ENCODE assay signal across 13 cellular contexts in genomic region chr4:89248879-89249281, GRCh38. TPM values are rescaled to one million over a fixed set of nuclear protein-coding genes. Genes with fewer than 3 reads are reported as not detected.
A peak's percentile ranks its signal among the peaks of the same experiment; 100 is the strongest.
DNase-seq lines count a peak whose midpoint lies in the region; ATAC-seq and TF ChIP-seq lines count a peak whose summit lies in the region.
"Had no signal": no experiment of that assay in that cellular context is flagged by ENCODE, and none has a peak within 500 bp of the region (broad histone marks: within the 10 kb centered on the region; RNA-seq: fewer than 3 reads in every experiment).

No MANE protein-coding gene starts in this region.

- TF ChIP-seq EP300 in Ishikawa (IDR thresholded peaks at IDR 0.05; ENCODE audit: borderline replicate concordance), result no peak

- DNase-seq in BE2C (peak; percentile 19), NCI-H2196 (lab: John Stamatoyannopoulos, UW; ENCODE audit: unreplicated experiment) (peak; percentile 22), breast epithelium (ENCODE audit: low spot score in 2 of 2) (peak in 1 of 2 donors; percentile 27)
- DNase-seq in activated CD8-positive, alpha-beta memory T cell treated with anti-CD3 and anti-CD28 coated beads for 24 hours, result no peak
- DNase-seq: central memory CD4-positive, alpha-beta T cell; DND-41; kidney glomerular epithelial cell; stimulated activated CD4-positive, alpha-beta T cell treated with anti-CD3 and anti-CD28 coated beads, Interleukin-4, amount 100 ng/mL, for 1 hour had no signal

- intact Hi-C loops in breast epithelium (cut with DNase I; ENCODE audit: low total_unique reads), result no loop called here

- H3K36me3 ChIP-seq in BE2C (no peaks in the 10 kb centered on the region), breast epithelium (no peaks in the 10 kb centered on the region)

- H3K9me3 ChIP-seq in BE2C (no peaks in the 10 kb centered on the region), breast epithelium (no peaks in the 10 kb centered on the region)

- H3K4me3 ChIP-seq in BE2C (ENCODE audit: low read depth, low read length), result no peak overlapping the region; the same call in 1 of the 2 replicates
- H3K4me3 ChIP-seq in breast epithelium, result peak overlapping the region in 2 of 3 donors; percentile 46 to 64
- H3K4me3 ChIP-seq: SK-N-MC had no signal

- TF ChIP-seq CTCF in BE2C (IDR thresholded peaks at IDR 0.05; ENCODE audit: low read depth, low read length), result no peak
- no peak for TF ChIP-seq CTCF in breast epithelium (IDR thresholded peaks at IDR 0.05)

- ATAC-seq in GM21717 (IDR thresholded peaks at IDR 0.05; ENCODE audit: unreplicated experiment) (no peak), GM21786 (IDR thresholded peaks at IDR 0.05; ENCODE audit: unreplicated experiment) (no peak), GM19035 (IDR thresholded peaks at IDR 0.05; ENCODE audit: unreplicated experiment) (no peak)

- peak overlapping the region; percentile 6 to 34 for H3K27ac ChIP-seq in breast epithelium
- H3K27ac ChIP-seq: SK-N-MC had no signal

- no peak for TF ChIP-seq RAD21 in Ishikawa (IDR thresholded peaks at IDR 0.05; ENCODE audit: low read depth)

- no peak for TF ChIP-seq POLR2A in breast epithelium (IDR thresholded peaks at IDR 0.05)

- H3K27me3 ChIP-seq in BE2C (peaks cover 20% of the 10 kb centered on the region; the same call in 1 of the 2 replicates), breast epithelium (no peaks in the 10 kb centered on the region)

- H3K4me1 ChIP-seq in BE2C (no peaks in the 10 kb centered on the region; the same call in 1 of the 2 replicates), breast epithelium (no peaks in the 10 kb centered on the region)

TF ChIP-seq in Ishikawa, 13 proteins besides CTCF, POLR2A, EP300 and RAD21:
- TF ChIP-seq NFIC (IDR thresholded peaks at IDR 0.05) (peak; percentile 62), TAF1 (IDR thresholded peaks at IDR 0.05; ENCODE audit: low read depth) (no peak)
TF ChIP-seq in Ishikawa: peak in this region for 1.

RNA-seq across cellular contexts. Expression of gene GPRIN3, which starts 58.7 kb away (rescaled TPM):
- polyA plus RNA-seq in BE2C (2012; ENCODE audit: insufficient read depth, insufficient read length, low read depth), result 0.08 TPM
- 10 to 100 TPM in 1 of 3 donors, 1 to 10 TPM in 2; 3.3 to 13.2 (median 4.0) TPM for total RNA-seq in breast epithelium
